In the genomic region with DNA sequence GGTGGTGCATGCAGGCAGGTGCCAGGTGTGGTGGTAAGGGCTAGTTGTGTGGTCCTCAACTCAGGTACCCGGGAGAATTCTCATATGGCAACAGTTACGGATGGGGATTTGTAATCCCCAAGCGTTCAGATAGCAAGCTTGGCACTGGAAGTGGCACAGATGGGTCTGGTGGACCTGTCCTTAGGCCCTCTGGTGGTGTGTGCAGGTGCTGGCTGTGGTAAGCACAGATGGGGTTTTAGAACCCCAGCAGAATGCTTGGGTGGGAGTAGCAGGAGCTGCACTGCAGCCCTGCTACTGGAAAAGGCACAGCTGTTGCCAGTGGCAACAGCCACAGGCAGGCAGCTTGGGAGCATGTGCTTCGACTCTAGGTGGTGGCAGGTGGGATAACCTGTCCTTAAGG, we compare ENCODE assay signal across 1 cellular context.
TF ChIP-seq lines count a peak whose summit lies in the region.

No MANE protein-coding gene starts in this region.

TF ChIP-seq in GM12878, 131 proteins besides CTCF, POLR2A, EP300 and RAD21 (continued from another document):
- no peak for TF ChIP-seq CBX3 (IDR thresholded peaks at IDR 0.05; ENCODE audit: borderline replicate concordance, low read depth)
- TF ChIP-seq JUNB (IDR thresholded peaks at IDR 0.05): no peak
- TF ChIP-seq CUX1 (IDR thresholded peaks at IDR 0.05; ENCODE audit: insufficient replicate concordance, low read depth, low read length): no peak
- no peak for TF ChIP-seq BACH1 (IDR thresholded peaks at IDR 0.05; ENCODE audit: borderline replicate concordance)
- TF ChIP-seq PAX5 (IDR thresholded peaks at IDR 0.05; ENCODE audit: borderline replicate concordance, low read depth, low read length): no peak
- TF ChIP-seq ZNF592 (IDR thresholded peaks at IDR 0.05): no peak
- TF ChIP-seq, protein P1, sequence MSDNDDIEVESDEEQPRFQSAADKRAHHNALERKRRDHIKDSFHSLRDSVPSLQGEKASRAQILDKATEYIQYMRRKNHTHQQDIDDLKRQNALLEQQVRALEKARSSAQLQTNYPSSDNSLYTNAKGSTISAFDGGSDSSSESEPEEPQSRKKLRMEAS (IDR thresholded peaks at IDR 0.05; ENCODE audit: low read depth, low read length): no peak
- no peak for TF ChIP-seq SRF (IDR thresholded peaks at IDR 0.05; ENCODE audit: low read depth in 2 of 2, low read length in 2 of 2)
- TF ChIP-seq, protein P2, sequence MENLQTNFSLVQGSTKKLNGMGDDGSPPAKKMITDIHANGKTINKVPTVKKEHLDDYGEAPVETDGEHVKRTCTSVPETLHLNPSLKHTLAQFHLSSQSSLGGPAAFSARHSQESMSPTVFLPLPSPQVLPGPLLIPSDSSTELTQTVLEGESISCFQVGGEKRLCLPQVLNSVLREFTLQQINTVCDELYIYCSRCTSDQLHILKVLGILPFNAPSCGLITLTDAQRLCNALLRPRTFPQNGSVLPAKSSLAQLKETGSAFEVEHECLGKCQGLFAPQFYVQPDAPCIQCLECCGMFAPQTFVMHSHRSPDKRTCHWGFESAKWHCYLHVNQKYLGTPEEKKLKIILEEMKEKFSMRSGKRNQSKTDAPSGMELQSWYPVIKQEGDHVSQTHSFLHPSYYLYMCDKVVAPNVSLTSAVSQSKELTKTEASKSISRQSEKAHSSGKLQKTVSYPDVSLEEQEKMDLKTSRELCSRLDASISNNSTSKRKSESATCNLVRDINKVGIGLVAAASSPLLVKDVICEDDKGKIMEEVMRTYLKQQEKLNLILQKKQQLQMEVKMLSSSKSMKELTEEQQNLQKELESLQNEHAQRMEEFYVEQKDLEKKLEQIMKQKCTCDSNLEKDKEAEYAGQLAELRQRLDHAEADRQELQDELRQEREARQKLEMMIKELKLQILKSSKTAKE (IDR thresholded peaks at IDR 0.05; ENCODE audit: low read depth, poor library complexity, severe bottlenecking): no peak
- TF ChIP-seq CBX5 (IDR thresholded peaks at IDR 0.05; ENCODE audit: low read depth): no peak
- no peak for TF ChIP-seq BRCA1 (IDR thresholded peaks at IDR 0.05; ENCODE audit: low read depth, low read length)
- TF ChIP-seq DPF2 (IDR thresholded peaks at IDR 0.05): no peak
- no peak for TF ChIP-seq CEBPB (IDR thresholded peaks at IDR 0.05; ENCODE audit: borderline replicate concordance in 1 of 2, low read depth in 2 of 2, low read length in 2 of 2)
- TF ChIP-seq E2F8 (IDR thresholded peaks at IDR 0.05; ENCODE audit: low read depth, partially characterized antibody): no peak
